ENCODE assay signal across 19 cellular contexts in genomic region chr10:130014734-130015695, GRCh38. TPM values are rescaled to one million over a fixed set of nuclear protein-coding genes. Genes with fewer than 3 reads are reported as not detected.
DNase-seq lines count a peak whose midpoint lies in the region; ATAC-seq and TF ChIP-seq lines count a peak whose summit lies in the region.
"Had no signal": no experiment of that assay in that cellular context is flagged by ENCODE, and none has a peak within 500 bp of the region (broad histone marks: within the 10 kb centered on the region; RNA-seq: fewer than 3 reads in every experiment).

No MANE protein-coding gene starts in this region.

- H3K4ac ChIP-seq in mesenchymal stem cell (ENCODE audit: low read depth in 1 of 2, low read length in 2 of 2), result no peak overlapping the region

- H3K36me3 ChIP-seq in H7 (replicated peaks; ENCODE audit: control insufficient read depth, insufficient read depth, low read length), result no peaks in the 10 kb centered on the region
- H3K36me3 ChIP-seq in SJCRH30, result no peaks in the 10 kb centered on the region
- H3K36me3 ChIP-seq in mesenchymal stem cell (ENCODE audit: control insufficient read depth in 1 of 2, insufficient read depth in 2 of 2, low read depth in 1 of 2, low read length in 2 of 2), result no peaks in the 10 kb centered on the region

- no peak overlapping the region for H2BK120ac ChIP-seq in mesenchymal stem cell (ENCODE audit: low read depth, low read length)

- H3K36me3 Mint-ChIP-seq in nephron progenitor cell (ENCODE audit: low read depth), result no peaks in the 10 kb centered on the region
- H3K36me3 Mint-ChIP-seq: CD4-positive, CD25-positive, alpha-beta regulatory T cell had no signal

- no peak overlapping the region for H3K23ac ChIP-seq in mesenchymal stem cell (ENCODE audit: low read length in 2 of 2)

- no peak overlapping the region for H3K4me3 Mint-ChIP-seq in nephron progenitor cell
- H3K4me3 Mint-ChIP-seq: CD4-positive, CD25-positive, alpha-beta regulatory T cell had no signal

- peaks cover 11% of the 10 kb centered on the region for H3K27me3 Mint-ChIP-seq in nephron progenitor cell (ENCODE audit: low read depth, poor library complexity)

- no peak overlapping the region for H2BK12ac ChIP-seq in mesenchymal stem cell (ENCODE audit: low read length in 2 of 2)

- no peak overlapping the region for H3K27ac ChIP-seq in SJCRH30
- no peak overlapping the region for H3K27ac ChIP-seq in mesenchymal stem cell (ENCODE audit: low read length, poor library complexity, severe bottlenecking)
- H3K27ac ChIP-seq: KMS-11 had no signal

- no peak overlapping the region for H2BK5ac ChIP-seq in mesenchymal stem cell (ENCODE audit: low read depth, low read length, poor library complexity, severe bottlenecking)

- no peak overlapping the region for H2AFZ ChIP-seq in mesenchymal stem cell (ENCODE audit: low read depth, low read length)

- ATAC-seq in sciatic nerve (peak; percentile 54), GM19395 (IDR thresholded peaks at IDR 0.05; ENCODE audit: unreplicated experiment) (no peak)
- ATAC-seq: HCT116 had no signal

- H2BK15ac ChIP-seq in mesenchymal stem cell (ENCODE audit: low read depth, poor library complexity, severe bottlenecking), result no peak overlapping the region

- H3K9me3 Mint-ChIP-seq in nephron progenitor cell, result no peaks in the 10 kb centered on the region

- no peak overlapping the region for H3K4me2 ChIP-seq in mesenchymal stem cell (ENCODE audit: low read length, poor library complexity, severe bottlenecking)
- H3K4me2 ChIP-seq: KMS-11 had no signal

- peak; percentile 67 for DNase-seq in H7
- peak; percentile 44 to 56 for DNase-seq in SJCRH30
- DNase-seq in mesenchymal stem cell, result no peak
- DNase-seq in sciatic nerve (ENCODE audit: low spot score), result no peak
- no peak for DNase-seq in nephron progenitor cell
- no peak for DNase-seq in NCI-H1694 (lab: John Stamatoyannopoulos, UW)
- DNase-seq: CD4-positive, CD25-positive, alpha-beta regulatory T cell; COR-L47; DMS79 treated with DMSO at 0.1 percent for 48 hours; GOT3; NCI-H1092 treated with DMSO at 0.1 percent for 48 hours; NCI-H1436 treated with DMSO at 0.1 percent for 48 hours; NCI-H2029; NCI-H2227 treated with DMSO at 0.1 percent for 48 hours; NCI-H510A; NCI-H748 treated with DMSO at 0.1 percent for 48 hours had no signal

- H3K27me3 ChIP-seq in H7 (ENCODE audit: control insufficient read depth, insufficient read depth, low read length), result no peaks in the 10 kb centered on the region
- no peaks in the 10 kb centered on the region for H3K27me3 ChIP-seq in SJCRH30
- H3K27me3 ChIP-seq in mesenchymal stem cell (ENCODE audit: control insufficient read depth in 1 of 2, insufficient read depth in 1 of 2, low read length in 2 of 2), result no peaks in the 10 kb centered on the region

- no peak overlapping the region for H3K14ac ChIP-seq in mesenchymal stem cell (ENCODE audit: low read length in 2 of 2)

- H3K79me1 ChIP-seq in mesenchymal stem cell (replicated peaks; ENCODE audit: low read length, poor library complexity, severe bottlenecking), result no peaks in the 10 kb centered on the region

- H2AK5ac ChIP-seq in mesenchymal stem cell (ENCODE audit: low read length, severe bottlenecking), result no peak overlapping the region

- H3K4me3 ChIP-seq in H7 (ENCODE audit: insufficient read depth, low read depth, low read length), result no peak overlapping the region
- peak overlapping the region; percentile 34 for H3K4me3 ChIP-seq in SJCRH30
- H3K4me3 ChIP-seq in mesenchymal stem cell (ENCODE audit: insufficient read depth in 1 of 2, low read depth in 1 of 2, low read length in 2 of 2), result peak overlapping the region in 1 of 2 experiments; percentile 68

- H3K18ac ChIP-seq in mesenchymal stem cell (ENCODE audit: low read depth in 1 of 2, low read length in 2 of 2), result no peak overlapping the region

- no peak overlapping the region for H4K8ac ChIP-seq in mesenchymal stem cell (ENCODE audit: low read length)

- peaks cover 37% of the 10 kb centered on the region for H3K4me1 Mint-ChIP-seq in nephron progenitor cell

- no peak overlapping the region for H3K27ac Mint-ChIP-seq in nephron progenitor cell
- H3K27ac Mint-ChIP-seq: CD4-positive, CD25-positive, alpha-beta regulatory T cell had no signal

- H4K91ac ChIP-seq in mesenchymal stem cell (ENCODE audit: low read length), result no peak overlapping the region

- WGBS in mesenchymal stem cell, result 89% methylated on average over 37 of the region's 43 CpGs

- intact Hi-C loops in sciatic nerve (cut with DNase I), result no loop called here

- H3K4me1 ChIP-seq in SJCRH30, result peaks cover 3% of the 10 kb centered on the region; the same call in 1 of the 2 replicates
- H3K4me1 ChIP-seq in mesenchymal stem cell (ENCODE audit: control insufficient read depth, insufficient read depth, low read depth, low read length), result no peaks in the 10 kb centered on the region

- H3K9me3 ChIP-seq in SJCRH30 (replicated peaks), result no peaks in the 10 kb centered on the region
- H3K9me3 ChIP-seq in mesenchymal stem cell (ENCODE audit: control insufficient read depth, low read length), result no peaks in the 10 kb centered on the region

- TF ChIP-seq CTCF in nephron progenitor cell (IDR thresholded peaks at IDR 0.05), result no peak

- H3K9ac ChIP-seq in mesenchymal stem cell (ENCODE audit: low read length), result peak overlapping the region; percentile 88
- H3K9ac ChIP-seq: KMS-11 had no signal

RNA-seq across cellular contexts. Expression of gene EBF3, which starts 50.9 kb away (rescaled TPM):
- 0.76 and 1.4 TPM in 2 replicates for total RNA-seq in H7 (2014; rRNA removed; shearing (Covaris generic))
- 13.1 and 13.2 TPM in 2 replicates for total RNA-seq in SJCRH30 (2014; rRNA removed; shearing (Covaris generic))
- 1.5 TPM for polyA plus RNA-seq in mesenchymal stem cell (2013, experiment 1 of 2)
- 1.2 TPM for polyA plus RNA-seq in mesenchymal stem cell (2013, experiment 2 of 2)
- total RNA-seq in sciatic nerve, result 38.9 TPM
- total RNA-seq: CD4-positive, CD25-positive, alpha-beta regulatory T cell had no signal
- polyA plus RNA-seq: CD4-positive, CD25-positive, alpha-beta regulatory T cell had no signal

Comparison
In these comparisons a context has a peak if more than half of its experiments do, and no peak if none do; other contexts are left out.
1. DNase-seq: peak in H7 (single experiment) and SJCRH30 (2 of 2); none in mesenchymal stem cell (single experiment), sciatic nerve (single experiment), nephron progenitor cell (single experiment) and NCI-H1694 (single experiment).